ENCODE assay signal across 10 cellular contexts in genomic region chr9:75588808-75589207, GRCh38.
A peak's percentile ranks its signal among the peaks of the same experiment; 100 is the strongest.
DNase-seq lines count a peak whose midpoint lies in the region; ATAC-seq and TF ChIP-seq lines count a peak whose summit lies in the region.
"Had no signal": no experiment of that assay in that cellular context is flagged by ENCODE, and none has a peak within 500 bp of the region (broad histone marks: within the 10 kb centered on the region; RNA-seq: fewer than 3 reads in every experiment).

No MANE protein-coding gene starts in this region.

- DNase-seq in MCF 10A (ENCODE audit: unreplicated experiment): peak; percentile 21
- DNase-seq in breast epithelium (ENCODE audit: low spot score in 2 of 2): no peak
- no peak for DNase-seq in choroid plexus epithelial cell (ENCODE audit: low read depth)
- DNase-seq in upper lobe of right lung: no peak
- no peak for DNase-seq in activated naive CD4-positive, alpha-beta T cell treated with anti-CD3 and anti-CD28 coated beads, Interleukin-2, amount 50 U/mL, for 16 hours
- DNase-seq in effector memory CD4-positive, alpha-beta T cell: no peak
- DNase-seq: activated effector memory CD4-positive, alpha-beta T cell treated with Interleukin-2 at 50 U/mL for 16 hours; GF-D8 had no signal

- peaks cover 35% of the 10 kb centered on the region for H3K9me3 Mint-ChIP-seq in MCF 10A (ENCODE audit: unreplicated experiment)
- peaks cover 3% of the 10 kb centered on the region for H3K9me3 Mint-ChIP-seq in activated T-helper 17 cell treated with anti-CD3 and anti-CD28 coated beads, Interleukin-2, amount 50 U/mL, for 72 hours

- H3K4me1 Mint-ChIP-seq in MCF 10A (ENCODE audit: insufficient read depth, unreplicated experiment): no peaks in the 10 kb centered on the region
- H3K4me1 Mint-ChIP-seq in activated T-helper 17 cell treated with anti-CD3 and anti-CD28 coated beads, Interleukin-2, amount 50 U/mL, for 72 hours: no peaks in the 10 kb centered on the region

- intact Hi-C loops in MCF 10A (cut with micrococcal nuclease): no loop called here
- intact Hi-C loops in breast epithelium (cut with DNase I; ENCODE audit: low total_unique reads): no loop called here
- intact Hi-C loops in upper lobe of right lung (cut with DNase I): no loop called here

- H3K4me3 ChIP-seq in breast epithelium (no peak overlapping the region), choroid plexus epithelial cell (ENCODE audit: low read depth, low read length) (no peak overlapping the region), upper lobe of right lung (no peak overlapping the region)
- H3K4me3 ChIP-seq in effector memory CD4-positive, alpha-beta T cell (ENCODE audit: insufficient read depth, low read depth, low read length, poor library complexity, severe bottlenecking): no peak overlapping the region

- H3K36me3 Mint-ChIP-seq in MCF 10A (ENCODE audit: insufficient read depth, unreplicated experiment): peaks cover 5% of the 10 kb centered on the region
- no peaks in the 10 kb centered on the region for H3K36me3 Mint-ChIP-seq in activated T-helper 17 cell treated with anti-CD3 and anti-CD28 coated beads, Interleukin-2, amount 50 U/mL, for 72 hours (ENCODE audit: low read depth)

- no peaks in the 10 kb centered on the region for H3K27me3 ChIP-seq in breast epithelium
- no peaks in the 10 kb centered on the region for H3K27me3 ChIP-seq in upper lobe of right lung
- H3K27me3 ChIP-seq in effector memory CD4-positive, alpha-beta T cell (replicated peaks; ENCODE audit: control insufficient read depth, insufficient read depth, low read length, poor library complexity, severe bottlenecking): no peaks in the 10 kb centered on the region

- H3K36me3 ChIP-seq in breast epithelium (no peaks in the 10 kb centered on the region), upper lobe of right lung (no peaks in the 10 kb centered on the region)
- H3K36me3 ChIP-seq in effector memory CD4-positive, alpha-beta T cell (ENCODE audit: control insufficient read depth, insufficient read depth, low read length): no peaks in the 10 kb centered on the region

- no peak overlapping the region for H3K27ac Mint-ChIP-seq in MCF 10A (ENCODE audit: low read depth, unreplicated experiment)
- H3K27ac Mint-ChIP-seq in activated T-helper 17 cell treated with anti-CD3 and anti-CD28 coated beads, Interleukin-2, amount 50 U/mL, for 72 hours: no peak overlapping the region

- POLR2A ChIA-PET in MCF 10A (lab: Yijun Ruan, JAX): no interaction called here

- H3K4me1 ChIP-seq in breast epithelium (no peaks in the 10 kb centered on the region), upper lobe of right lung (no peaks in the 10 kb centered on the region)
- no peaks in the 10 kb centered on the region for H3K4me1 ChIP-seq in effector memory CD4-positive, alpha-beta T cell (ENCODE audit: control insufficient read depth, insufficient read depth, low read length, poor library complexity, severe bottlenecking)

- no peak for TF ChIP-seq POLR2A in breast epithelium (IDR thresholded peaks at IDR 0.05)

- no peak for ATAC-seq in upper lobe of right lung
- ATAC-seq in activated T-helper 17 cell treated with anti-CD3 and anti-CD28 coated beads, Interleukin-2, amount 50 U/mL, for 72 hours (replicated peaks): no peak

- no peaks in the 10 kb centered on the region for H3K9me3 ChIP-seq in breast epithelium
- no peaks in the 10 kb centered on the region for H3K9me3 ChIP-seq in upper lobe of right lung
- H3K9me3 ChIP-seq in effector memory CD4-positive, alpha-beta T cell (ENCODE audit: control insufficient read depth, low read length): no peaks in the 10 kb centered on the region

- CTCF ChIA-PET in MCF 10A (lab: Yijun Ruan, JAX): interaction anchor here (0.6 kb wide), 1 partner anchor 321 kb away, joined by 3 read pairs; no protein-coding TSS in a partner anchor

- no peak overlapping the region for H3K27ac ChIP-seq in breast epithelium
- no peak overlapping the region for H3K27ac ChIP-seq in upper lobe of right lung
- no peak overlapping the region for H3K27ac ChIP-seq in effector memory CD4-positive, alpha-beta T cell (ENCODE audit: insufficient read depth, low read length, poor library complexity, severe bottlenecking)

- BruUV-seq in MCF 10A (replicated peaks; lab: Mats Ljungman, UMichigan): no TSS peak

- H3K27me3 Mint-ChIP-seq in MCF 10A (ENCODE audit: insufficient read depth, unreplicated experiment): no peaks in the 10 kb centered on the region
- H3K27me3 Mint-ChIP-seq in activated T-helper 17 cell treated with anti-CD3 and anti-CD28 coated beads, Interleukin-2, amount 50 U/mL, for 72 hours: peaks cover 13% of the 10 kb centered on the region

- TF ChIP-seq CTCF in MCF 10A (IDR thresholded peaks at IDR 0.05; ENCODE audit: unreplicated experiment): no peak
- no peak for TF ChIP-seq CTCF in breast epithelium (IDR thresholded peaks at IDR 0.05)
- TF ChIP-seq CTCF in LNCAP (IDR thresholded peaks at IDR 0.05): peak; percentile 33
- peak; percentile 6 for TF ChIP-seq CTCF in choroid plexus epithelial cell (conservative IDR thresholded peaks at IDR 0.05; ENCODE audit: low read depth, low read length)
- TF ChIP-seq CTCF in upper lobe of right lung (IDR thresholded peaks at IDR 0.05): peak; percentile 22

- H3K4me3 Mint-ChIP-seq in MCF 10A (ENCODE audit: unreplicated experiment): no peak overlapping the region
- H3K4me3 Mint-ChIP-seq in activated T-helper 17 cell treated with anti-CD3 and anti-CD28 coated beads, Interleukin-2, amount 50 U/mL, for 72 hours: no peak overlapping the region

Comparison
In these comparisons a context has a peak if more than half of its experiments do, and no peak if none do; other contexts are left out.
1. CTCF ChIP-seq: peak in LNCAP (single experiment), choroid plexus epithelial cell (single experiment) and upper lobe of right lung (single experiment); none in MCF 10A (single experiment) and breast epithelium (0 of 3).